Comparison of ENCODE assay signal across 28 cellular contexts in genomic region chr7:81321922-81322321, GRCh38.
"Had no signal": no experiment of that assay in that cellular context is flagged by ENCODE, and none has a peak within 500 bp of the region (broad histone marks: within the 10 kb centered on the region; RNA-seq: fewer than 3 reads in every experiment).

No MANE protein-coding gene starts in this region.

- H3K27ac ChIP-seq: adrenal gland, body of pancreas had no signal

- H3K9me3 ChIP-seq: adrenal gland, body of pancreas had no signal

- H3K27ac Mint-ChIP-seq: activated CD4-positive, alpha-beta memory T cell treated with anti-CD3 and anti-CD28 coated beads for 36 hours; activated CD4-positive, alpha-beta T cell treated with anti-CD3 and anti-CD28 coated beads for 36 hours; activated CD4-positive, alpha-beta T cell treated with anti-CD3 and anti-CD28 coated beads, Interleukin-2, amount 10 ng/mL, durations not matched to agents 24 days and 14 days; activated CD8-positive, alpha-beta memory T cell treated with anti-CD3 and anti-CD28 coated beads, Interleukin-2, amount 10 ng/mL, durations not matched to agents 7 days and 5 days; activated CD8-positive, alpha-beta T cell treated with anti-CD3 and anti-CD28 coated beads, Interleukin-2, amount 10 ng/mL, durations not matched to agents 7 days and 5 days; activated naive CD4-positive, alpha-beta T cell treated with anti-CD3 and anti-CD28 coated beads for 36 hours; activated naive CD4-positive, alpha-beta T cell treated with anti-CD3 and anti-CD28 coated beads, Interleukin-2, amount 50 U/mL, for 24 hours; activated naive CD8-positive, alpha-beta T cell treated with anti-CD3 and anti-CD28 coated beads for 36 hours; activated naive CD8-positive, alpha-beta T cell treated with anti-CD3 and anti-CD28 coated beads, Interleukin-2, amount 50 U/mL, for 24 hours; activated T-helper 1 cell treated with anti-CD3 and anti-CD28 coated beads, Interleukin-12 subunit alpha, Interleukin-12 subunit beta, Interleukin-2, Interleukin-4 antibody, amounts not matched to agents 30 ng/mL and 10 ng/mL and 1 ng/mL, durations not matched to agents 14 hours and 24 hours and 36 hours; activated T-helper 2 cell treated with anti-CD3 and anti-CD28 coated beads, Interferon-gamma antibody, Interleukin-2, Interleukin-4, amounts not matched to agents 10 μg/mL and 5 μg/mL and 100 μg/mL, durations not matched to agents 14 hours and 24 hours and 36 hours had no signal

- H3K36me3 ChIP-seq: adrenal gland had no signal

- H3K4me1 Mint-ChIP-seq: activated CD4-positive, alpha-beta T cell treated with anti-CD3 and anti-CD28 coated beads for 36 hours; activated CD4-positive, alpha-beta T cell treated with anti-CD3 and anti-CD28 coated beads, Interleukin-2, amount 10 ng/mL, durations not matched to agents 24 days and 14 days; activated CD8-positive, alpha-beta memory T cell treated with anti-CD3 and anti-CD28 coated beads, Interleukin-2, amount 10 ng/mL, durations not matched to agents 7 days and 5 days; activated naive CD4-positive, alpha-beta T cell treated with anti-CD3 and anti-CD28 coated beads, Interleukin-2, amount 50 U/mL, for 24 hours; activated naive CD8-positive, alpha-beta T cell treated with anti-CD3 and anti-CD28 coated beads for 36 hours; activated naive CD8-positive, alpha-beta T cell treated with anti-CD3 and anti-CD28 coated beads, Interleukin-2, amount 50 U/mL, for 24 hours had no signal

- H3K4me1 ChIP-seq: adrenal gland had no signal

- H3K4me3 ChIP-seq: adrenal gland, body of pancreas had no signal

- DNase-seq: activated CD4-positive, alpha-beta memory T cell treated with anti-CD3 and anti-CD28 coated beads for 36 hours; activated CD4-positive, alpha-beta T cell treated with anti-CD3 and anti-CD28 coated beads for 36 hours; activated CD4-positive, alpha-beta T cell treated with anti-CD3 and anti-CD28 coated beads, Interleukin-2, amount 10 ng/mL, durations not matched to agents 24 days and 14 days; activated CD4-positive, CD25-positive, alpha-beta regulatory T cell; activated CD4-positive, CD25-positive, alpha-beta regulatory T cell treated with anti-CD3 and anti-CD28 coated beads, Interleukin-2, amount 50 U/mL, for 72 hours; activated CD8-positive, alpha-beta memory T cell treated with anti-CD3 and anti-CD28 coated beads, Interleukin-2, amount 10 ng/mL, durations not matched to agents 7 days and 5 days; activated CD8-positive, alpha-beta memory T cell treated with anti-CD3 and anti-CD28 coated beads, Interleukin-2, amount 50 U/mL, for 4 hours; activated CD8-positive, alpha-beta T cell treated with anti-CD3 and anti-CD28 coated beads, Interleukin-2, amount 10 ng/mL, durations not matched to agents 7 days and 5 days; activated effector memory CD4-positive, alpha-beta T cell treated with anti-CD3 and anti-CD28 coated beads, Interleukin-2, amount 50 U/mL, for 16 hours; activated naive CD4-positive, alpha-beta T cell treated with anti-CD3 and anti-CD28 coated beads for 36 hours; activated naive CD8-positive, alpha-beta T cell treated with anti-CD3 and anti-CD28 coated beads for 36 hours; activated naive CD8-positive, alpha-beta T cell treated with anti-CD3 and anti-CD28 coated beads, Interleukin-2, amount 50 U/mL, for 24 hours; activated T-cell treated with anti-CD3 and anti-CD28 coated beads, Interleukin-2, amount 50 U/mL, for 1 hour; activated T-cell treated with anti-CD3 and anti-CD28 coated beads, Interleukin-2, amount 50 U/mL, for 48 hours; adrenal gland; amygdala; aorta; body of pancreas; caudate nucleus; cortex of kidney; dermis blood vessel endothelial cell; effector CD8-positive, alpha-beta T cell; foreskin fibroblast; T-helper 2 cell had no signal

- H3K36me3 Mint-ChIP-seq: activated CD4-positive, alpha-beta memory T cell treated with anti-CD3 and anti-CD28 coated beads for 36 hours; activated CD8-positive, alpha-beta memory T cell treated with anti-CD3 and anti-CD28 coated beads, Interleukin-2, amount 10 ng/mL, durations not matched to agents 7 days and 5 days; activated naive CD4-positive, alpha-beta T cell treated with anti-CD3 and anti-CD28 coated beads, Interleukin-2, amount 50 U/mL, for 24 hours; activated naive CD8-positive, alpha-beta T cell treated with anti-CD3 and anti-CD28 coated beads for 36 hours had no signal

- ATAC-seq: activated CD4-positive, alpha-beta T cell treated with anti-CD3 and anti-CD28 coated beads for 36 hours; activated CD8-positive, alpha-beta memory T cell treated with anti-CD3 and anti-CD28 coated beads, Interleukin-2, amount 10 ng/mL, durations not matched to agents 7 days and 5 days; activated CD8-positive, alpha-beta T cell treated with anti-CD3 and anti-CD28 coated beads, Interleukin-2, amount 10 ng/mL, durations not matched to agents 7 days and 5 days; activated naive CD8-positive, alpha-beta T cell treated with anti-CD3 and anti-CD28 coated beads, Interleukin-2, amount 50 U/mL, for 24 hours; body of pancreas; esophagus mucosa had no signal

- H3K27me3 ChIP-seq: adrenal gland, body of pancreas had no signal

- H3K4me3 Mint-ChIP-seq: activated CD4-positive, alpha-beta memory T cell treated with anti-CD3 and anti-CD28 coated beads for 36 hours; activated CD4-positive, alpha-beta T cell treated with anti-CD3 and anti-CD28 coated beads for 36 hours; activated CD4-positive, alpha-beta T cell treated with anti-CD3 and anti-CD28 coated beads, Interleukin-2, amount 10 ng/mL, durations not matched to agents 24 days and 14 days; activated CD8-positive, alpha-beta memory T cell treated with anti-CD3 and anti-CD28 coated beads, Interleukin-2, amount 10 ng/mL, durations not matched to agents 7 days and 5 days; activated CD8-positive, alpha-beta T cell treated with anti-CD3 and anti-CD28 coated beads, Interleukin-2, amount 10 ng/mL, durations not matched to agents 7 days and 5 days; activated naive CD4-positive, alpha-beta T cell treated with anti-CD3 and anti-CD28 coated beads for 36 hours; activated naive CD4-positive, alpha-beta T cell treated with anti-CD3 and anti-CD28 coated beads, Interleukin-2, amount 50 U/mL, for 24 hours; activated naive CD8-positive, alpha-beta T cell treated with anti-CD3 and anti-CD28 coated beads for 36 hours; activated naive CD8-positive, alpha-beta T cell treated with anti-CD3 and anti-CD28 coated beads, Interleukin-2, amount 50 U/mL, for 24 hours; activated T-helper 1 cell treated with anti-CD3 and anti-CD28 coated beads, Interleukin-12 subunit alpha, Interleukin-12 subunit beta, Interleukin-2, Interleukin-4 antibody, amounts not matched to agents 30 ng/mL and 10 ng/mL and 1 ng/mL, durations not matched to agents 14 hours and 24 hours and 36 hours had no signal

- H3K9me3 Mint-ChIP-seq: activated CD4-positive, alpha-beta T cell treated with anti-CD3 and anti-CD28 coated beads, Interleukin-2, amount 10 ng/mL, durations not matched to agents 24 days and 14 days; activated naive CD4-positive, alpha-beta T cell treated with anti-CD3 and anti-CD28 coated beads, Interleukin-2, amount 50 U/mL, for 24 hours; activated naive CD8-positive, alpha-beta T cell treated with anti-CD3 and anti-CD28 coated beads for 36 hours; activated T-helper 1 cell treated with anti-CD3 and anti-CD28 coated beads, Interleukin-12 subunit alpha, Interleukin-12 subunit beta, Interleukin-2, Interleukin-4 antibody, amounts not matched to agents 30 ng/mL and 10 ng/mL and 1 ng/mL, durations not matched to agents 14 hours and 24 hours and 36 hours; activated T-helper 2 cell treated with anti-CD3 and anti-CD28 coated beads, Interferon-gamma antibody, Interleukin-2, Interleukin-4, amounts not matched to agents 10 μg/mL and 5 μg/mL and 100 μg/mL, durations not matched to agents 14 hours and 24 hours and 36 hours had no signal

- H3K27me3 Mint-ChIP-seq: activated CD4-positive, alpha-beta memory T cell treated with anti-CD3 and anti-CD28 coated beads for 36 hours; activated CD4-positive, alpha-beta T cell treated with anti-CD3 and anti-CD28 coated beads for 36 hours; activated CD4-positive, alpha-beta T cell treated with anti-CD3 and anti-CD28 coated beads, Interleukin-2, amount 10 ng/mL, durations not matched to agents 24 days and 14 days; activated CD8-positive, alpha-beta memory T cell treated with anti-CD3 and anti-CD28 coated beads, Interleukin-2, amount 10 ng/mL, durations not matched to agents 7 days and 5 days; activated naive CD4-positive, alpha-beta T cell treated with anti-CD3 and anti-CD28 coated beads, Interleukin-2, amount 50 U/mL, for 24 hours; activated naive CD8-positive, alpha-beta T cell treated with anti-CD3 and anti-CD28 coated beads for 36 hours; activated naive CD8-positive, alpha-beta T cell treated with anti-CD3 and anti-CD28 coated beads, Interleukin-2, amount 50 U/mL, for 24 hours had no signal
